1 cellular context compared by ENCODE assay signal in genomic region chr6:125779924-125780539, GRCh38.
TF ChIP-seq lines count a peak whose summit lies in the region.

No MANE protein-coding gene starts in this region.

TF ChIP-seq in HEK293, 187 proteins besides CTCF, POLR2A, EP300 and RAD21 (continued from another document):
- TF ChIP-seq, protein P1, sequence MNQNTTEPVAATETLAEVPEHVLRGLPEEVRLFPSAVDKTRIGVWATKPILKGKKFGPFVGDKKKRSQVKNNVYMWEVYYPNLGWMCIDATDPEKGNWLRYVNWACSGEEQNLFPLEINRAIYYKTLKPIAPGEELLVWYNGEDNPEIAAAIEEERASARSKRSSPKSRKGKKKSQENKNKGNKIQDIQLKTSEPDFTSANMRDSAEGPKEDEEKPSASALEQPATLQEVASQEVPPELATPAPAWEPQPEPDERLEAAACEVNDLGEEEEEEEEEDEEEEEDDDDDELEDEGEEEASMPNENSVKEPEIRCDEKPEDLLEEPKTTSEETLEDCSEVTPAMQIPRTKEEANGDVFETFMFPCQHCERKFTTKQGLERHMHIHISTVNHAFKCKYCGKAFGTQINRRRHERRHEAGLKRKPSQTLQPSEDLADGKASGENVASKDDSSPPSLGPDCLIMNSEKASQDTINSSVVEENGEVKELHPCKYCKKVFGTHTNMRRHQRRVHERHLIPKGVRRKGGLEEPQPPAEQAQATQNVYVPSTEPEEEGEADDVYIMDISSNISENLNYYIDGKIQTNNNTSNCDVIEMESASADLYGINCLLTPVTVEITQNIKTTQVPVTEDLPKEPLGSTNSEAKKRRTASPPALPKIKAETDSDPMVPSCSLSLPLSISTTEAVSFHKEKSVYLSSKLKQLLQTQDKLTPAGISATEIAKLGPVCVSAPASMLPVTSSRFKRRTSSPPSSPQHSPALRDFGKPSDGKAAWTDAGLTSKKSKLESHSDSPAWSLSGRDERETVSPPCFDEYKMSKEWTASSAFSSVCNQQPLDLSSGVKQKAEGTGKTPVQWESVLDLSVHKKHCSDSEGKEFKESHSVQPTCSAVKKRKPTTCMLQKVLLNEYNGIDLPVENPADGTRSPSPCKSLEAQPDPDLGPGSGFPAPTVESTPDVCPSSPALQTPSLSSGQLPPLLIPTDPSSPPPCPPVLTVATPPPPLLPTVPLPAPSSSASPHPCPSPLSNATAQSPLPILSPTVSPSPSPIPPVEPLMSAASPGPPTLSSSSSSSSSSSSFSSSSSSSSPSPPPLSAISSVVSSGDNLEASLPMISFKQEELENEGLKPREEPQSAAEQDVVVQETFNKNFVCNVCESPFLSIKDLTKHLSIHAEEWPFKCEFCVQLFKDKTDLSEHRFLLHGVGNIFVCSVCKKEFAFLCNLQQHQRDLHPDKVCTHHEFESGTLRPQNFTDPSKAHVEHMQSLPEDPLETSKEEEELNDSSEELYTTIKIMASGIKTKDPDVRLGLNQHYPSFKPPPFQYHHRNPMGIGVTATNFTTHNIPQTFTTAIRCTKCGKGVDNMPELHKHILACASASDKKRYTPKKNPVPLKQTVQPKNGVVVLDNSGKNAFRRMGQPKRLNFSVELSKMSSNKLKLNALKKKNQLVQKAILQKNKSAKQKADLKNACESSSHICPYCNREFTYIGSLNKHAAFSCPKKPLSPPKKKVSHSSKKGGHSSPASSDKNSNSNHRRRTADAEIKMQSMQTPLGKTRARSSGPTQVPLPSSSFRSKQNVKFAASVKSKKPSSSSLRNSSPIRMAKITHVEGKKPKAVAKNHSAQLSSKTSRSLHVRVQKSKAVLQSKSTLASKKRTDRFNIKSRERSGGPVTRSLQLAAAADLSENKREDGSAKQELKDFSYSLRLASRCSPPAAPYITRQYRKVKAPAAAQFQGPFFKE (tag by site-specific recombination; IDR thresholded peaks at IDR 0.05; ENCODE audit: borderline replicate concordance), result no peak
- TF ChIP-seq ZNF18 (tag by site-specific recombination; IDR thresholded peaks at IDR 0.05) (peak; percentile 19), PRDM1 (tag by site-specific recombination; IDR thresholded peaks at IDR 0.05) (peak; percentile 85), ZNF596 (tag by site-specific recombination; IDR thresholded peaks at IDR 0.05) (no peak), SP3 (tag by site-specific recombination; IDR thresholded peaks at IDR 0.05) (peak; percentile 51), ZNF146 (tag by site-specific recombination; IDR thresholded peaks at IDR 0.05) (no peak), ZNF692 (tag by site-specific recombination; IDR thresholded peaks at IDR 0.05) (peak; percentile 74; the same call in 1 of the 2 replicates), YY2 (tag by site-specific recombination; IDR thresholded peaks at IDR 0.05) (no peak), KLF8 (tag by site-specific recombination; IDR thresholded peaks at IDR 0.05) (peak; percentile 85), ZNF391 (tag by site-specific recombination; IDR thresholded peaks at IDR 0.05; ENCODE audit: borderline replicate concordance, low read depth) (peak; percentile 91; the same call in 1 of the 2 replicates), ZNF777 (tag by site-specific recombination; IDR thresholded peaks at IDR 0.05; ENCODE audit: borderline replicate concordance) (peak; percentile 28; the same call in 1 of the 2 replicates), KLF1 (tag by site-specific recombination; IDR thresholded peaks at IDR 0.05) (no peak; the same call in 1 of the 2 replicates), ZNF404 (tag by site-specific recombination; IDR thresholded peaks at IDR 0.05) (no peak), ZNF76 (tag by site-specific recombination; IDR thresholded peaks at IDR 0.05; ENCODE audit: borderline replicate concordance, low read depth) (peak; percentile 54; the same call in 1 of the 2 replicates), ZNF398 (tag by site-specific recombination; IDR thresholded peaks at IDR 0.05) (no peak), SCRT2 (tag by site-specific recombination; IDR thresholded peaks at IDR 0.05) (no peak), ZNF311 (tag by site-specific recombination; IDR thresholded peaks at IDR 0.05; ENCODE audit: borderline replicate concordance) (no peak), SCRT1 (tag by site-specific recombination; IDR thresholded peaks at IDR 0.05; ENCODE audit: borderline replicate concordance) (no peak), ZNF174 (tag by site-specific recombination; IDR thresholded peaks at IDR 0.05) (no peak), TCF7L2 (IDR thresholded peaks at IDR 0.05; ENCODE audit: borderline replicate concordance, low read depth, low read length) (no peak), ZNF341 (tag by site-specific recombination; IDR thresholded peaks at IDR 0.05; ENCODE audit: low read depth) (no peak), ZNF521 (tag by site-specific recombination; IDR thresholded peaks at IDR 0.05) (no peak), ZIC2 (tag by site-specific recombination; IDR thresholded peaks at IDR 0.05) (no peak), PBX3 (CRISPR knock-in tag; IDR thresholded peaks at IDR 0.05) (no peak), ZFP41 (tag by site-specific recombination; IDR thresholded peaks at IDR 0.05; ENCODE audit: borderline replicate concordance) (no peak), GLIS2 (tag by site-specific recombination; IDR thresholded peaks at IDR 0.05) (no peak), ZNF394 (tag by site-specific recombination; IDR thresholded peaks at IDR 0.05; ENCODE audit: borderline replicate concordance) (no peak), ZNF148 (tag by site-specific recombination; IDR thresholded peaks at IDR 0.05; ENCODE audit: borderline replicate concordance) (no peak), ZNF785 (tag by site-specific recombination; IDR thresholded peaks at IDR 0.05) (no peak), ZNF292 (tag by site-specific recombination; IDR thresholded peaks at IDR 0.05; ENCODE audit: borderline replicate concordance, low read depth) (no peak), ZNF169 (tag by site-specific recombination; IDR thresholded peaks at IDR 0.05) (no peak), ZNF510 (tag by site-specific recombination; IDR thresholded peaks at IDR 0.05; ENCODE audit: insufficient replicate concordance) (no peak), ZNF132 (tag by site-specific recombination; IDR thresholded peaks at IDR 0.05; ENCODE audit: borderline replicate concordance) (no peak), ZNF561 (tag by site-specific recombination; IDR thresholded peaks at IDR 0.05; ENCODE audit: borderline replicate concordance) (0 out of 2 replicates have a peak, but pooled peaks have one; percentile 42), ZNF202 (tag by site-specific recombination; IDR thresholded peaks at IDR 0.05; ENCODE audit: borderline replicate concordance) (no peak), ZSCAN4 (tag by site-specific recombination; IDR thresholded peaks at IDR 0.05) (peak; percentile 57; the same call in 1 of the 2 replicates), MYNN (tag by site-specific recombination; IDR thresholded peaks at IDR 0.05; ENCODE audit: borderline replicate concordance) (no peak), ZNF157 (tag by site-specific recombination; IDR thresholded peaks at IDR 0.05) (no peak)
